Comparison of ENCODE assay signal across 9 cellular contexts in the genomic region with DNA sequence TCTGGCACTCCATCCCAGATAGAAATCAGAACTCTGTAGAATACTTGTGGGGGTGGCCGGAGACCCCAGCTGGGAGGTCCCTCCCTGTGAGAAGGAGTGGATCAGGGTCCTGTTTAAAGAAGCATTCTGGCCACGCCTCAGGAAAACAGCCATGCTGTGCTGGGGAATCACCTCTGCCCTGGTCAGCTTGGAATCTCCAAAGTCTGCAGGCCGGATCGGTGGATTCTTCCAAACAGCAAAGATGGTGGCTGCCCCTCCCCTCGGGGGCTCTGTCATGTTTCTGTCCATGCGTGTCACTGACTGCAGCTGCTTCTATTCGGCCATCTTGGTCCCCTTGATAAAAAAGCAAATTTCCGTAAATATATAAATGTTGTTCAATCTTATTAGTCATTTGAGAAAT.
"Had no signal": no experiment of that assay in that cellular context is flagged by ENCODE, and none has a peak within 500 bp of the region (broad histone marks: within the 10 kb centered on the region; RNA-seq: fewer than 3 reads in every experiment).

No MANE protein-coding gene starts in this region.

- H3K27ac Mint-ChIP-seq: HFFc6 had no signal

- H2AFZ ChIP-seq: GM23248 had no signal

- H3K36me3 ChIP-seq: HAP-1 had no signal

- FAIRE-seq: HTR-8/SVneo, K562 had no signal

- ATAC-seq: HCT116, K562 had no signal

- H3K9me3 ChIP-seq: HAP-1 had no signal

- H3K9ac ChIP-seq: GM23248 had no signal

- H3K4me1 ChIP-seq: HAP-1 had no signal

- H3K27ac ChIP-seq: GM23248 had no signal

- DNase-seq: GM23248, H7, HFFc6, IMR-90, KG1 had no signal

- H3K4me3 Mint-ChIP-seq: HFFc6 had no signal

- H3K4me3 ChIP-seq: GM23248, HAP-1, K562 had no signal

- H3K9me3 Mint-ChIP-seq: HFFc6 had no signal
